In the genomic region with DNA sequence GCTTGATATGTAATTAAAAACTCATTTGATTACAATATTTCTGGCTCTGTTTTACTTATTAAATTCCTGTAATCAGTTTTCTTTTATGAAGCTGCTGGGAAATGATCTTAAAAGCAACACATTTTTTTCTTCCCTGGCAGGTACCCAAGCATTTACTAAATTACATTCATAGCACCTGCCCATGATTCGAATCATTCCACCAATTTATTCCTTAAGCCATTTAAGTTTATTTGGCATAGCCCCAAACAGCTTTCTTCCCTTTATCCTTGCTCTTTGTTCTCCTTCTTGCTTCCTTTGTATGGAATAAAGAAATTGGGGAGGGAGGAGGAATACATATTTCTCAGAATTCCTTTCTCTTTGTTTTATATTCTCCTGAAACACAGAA, we compare ENCODE assay signal across 11 cellular contexts.
DNase-seq lines count a peak whose midpoint lies in the region; ATAC-seq, FAIRE-seq and TF ChIP-seq lines count a peak whose summit lies in the region.
"Had no signal": no experiment of that assay in that cellular context is flagged by ENCODE, and none has a peak within 500 bp of the region (broad histone marks: within the 10 kb centered on the region; RNA-seq: fewer than 3 reads in every experiment).

No MANE protein-coding gene starts in this region.

- H3K27ac Mint-ChIP-seq in natural killer cell = no peak overlapping the region
- H3K27ac Mint-ChIP-seq in natural killer cell treated with Interleukin-12 subunit alpha and Interleukin-12 subunit beta and Interleukin-15 and Interleukin-18, amount 100 ng/mL, for 72 hours = no peak overlapping the region
- H3K27ac Mint-ChIP-seq in astrocyte (ENCODE audit: unreplicated experiment) = no peak overlapping the region
- peak overlapping the region; percentile 98 for H3K27ac Mint-ChIP-seq in mesothelial cell of epicardium
- H3K27ac Mint-ChIP-seq: CD8-positive, alpha-beta memory T cell had no signal

- H3K27ac ChIP-seq in astrocyte (ENCODE audit: low read depth, low read length) (no peak overlapping the region), uterus (peak overlapping the region; percentile 28 to 61)

- H2AFZ ChIP-seq in astrocyte (ENCODE audit: low read depth, low read length) = no peak overlapping the region

- ATAC-seq in natural killer cell (no peak), omental fat pad (ENCODE audit: low FRiP score) (no peak)
- no peak for ATAC-seq in natural killer cell treated with Interleukin-12 subunit alpha and Interleukin-12 subunit beta and Interleukin-15 and Interleukin-18, amount 100 ng/mL, for 72 hours

- intact Hi-C loops in natural killer cell (cut with micrococcal nuclease) = no loop called here
- intact Hi-C loops in uterus (cut with DNase I; ENCODE audit: low total_unique reads) = no loop called here

- H3K27me3 Mint-ChIP-seq in natural killer cell (ENCODE audit: low read depth in 2 of 2) (peaks cover 16 to 21% of the 10 kb centered on the region in 2 donors), astrocyte (ENCODE audit: low read depth, unreplicated experiment) (no peaks in the 10 kb centered on the region), mesothelial cell of epicardium (ENCODE audit: low read depth) (no peaks in the 10 kb centered on the region)
- H3K27me3 Mint-ChIP-seq in natural killer cell treated with Interleukin-12 subunit alpha and Interleukin-12 subunit beta and Interleukin-15 and Interleukin-18, amount 100 ng/mL, for 72 hours = peaks cover 10 to 22% of the 10 kb centered on the region in 2 donors

- no peaks in the 10 kb centered on the region for H3K36me3 ChIP-seq in astrocyte (ENCODE audit: insufficient read depth, low read length)
- H3K36me3 ChIP-seq in uterus = no peaks in the 10 kb centered on the region
- H3K36me3 ChIP-seq: pancreas had no signal

- H3K4me1 Mint-ChIP-seq in natural killer cell (no peaks in the 10 kb centered on the region), astrocyte (ENCODE audit: low read depth, unreplicated experiment) (no peaks in the 10 kb centered on the region), mesothelial cell of epicardium (peaks cover 32% of the 10 kb centered on the region)
- H3K4me1 Mint-ChIP-seq in natural killer cell treated with Interleukin-12 subunit alpha and Interleukin-12 subunit beta and Interleukin-15 and Interleukin-18, amount 100 ng/mL, for 72 hours (ENCODE audit: low read depth in 2 of 2) = no peaks in the 10 kb centered on the region
- H3K4me1 Mint-ChIP-seq: CD8-positive, alpha-beta memory T cell had no signal

- no peaks in the 10 kb centered on the region for H4K20me1 ChIP-seq in astrocyte (ENCODE audit: insufficient read depth, low read length)

- TF ChIP-seq POLR2A in uterus (IDR thresholded peaks at IDR 0.05) = no peak

- no peaks in the 10 kb centered on the region for H3K79me2 ChIP-seq in astrocyte (ENCODE audit: insufficient read depth, low read length)

- H3K36me3 Mint-ChIP-seq in natural killer cell (no peaks in the 10 kb centered on the region), astrocyte (ENCODE audit: low read depth, unreplicated experiment) (no peaks in the 10 kb centered on the region), mesothelial cell of epicardium (peaks cover 1% of the 10 kb centered on the region)
- H3K36me3 Mint-ChIP-seq in natural killer cell treated with Interleukin-12 subunit alpha and Interleukin-12 subunit beta and Interleukin-15 and Interleukin-18, amount 100 ng/mL, for 72 hours = no peaks in the 10 kb centered on the region
- H3K36me3 Mint-ChIP-seq: CD8-positive, alpha-beta memory T cell had no signal

- no peak for DNase-seq in natural killer cell
- DNase-seq in natural killer cell treated with Interleukin-12 subunit alpha and Interleukin-12 subunit beta and Interleukin-15 and Interleukin-18, amount 100 ng/mL, for 72 hours (ENCODE audit: low spot score) = no peak
- DNase-seq in astrocyte (ENCODE audit: low read depth) = no peak
- DNase-seq in mesothelial cell of epicardium (ENCODE audit: low spot score in 2 of 2, unreplicated experiment in 2 of 2) = no peak
- no peak for DNase-seq in uterus
- DNase-seq in stimulated activated CD4-positive, alpha-beta T cell treated with anti-CD3 and anti-CD28 coated beads, Interleukin-4, amount 100 ng/mL, for 4 hours = no peak
- no peak for DNase-seq in omental fat pad (ENCODE audit: low spot score)
- no peak for DNase-seq in inferior parietal cortex (ENCODE audit: extremely low spot score)
- DNase-seq: CD8-positive, alpha-beta memory T cell had no signal

- TF ChIP-seq CTCF in natural killer cell (IDR thresholded peaks at IDR 0.05) (no peak), astrocyte (IDR thresholded peaks at IDR 0.05; ENCODE audit: insufficient read depth, low read depth, low read length) (no peak), mesothelial cell of epicardium (IDR thresholded peaks at IDR 0.05; ENCODE audit: unreplicated experiment) (no peak), uterus (IDR thresholded peaks at IDR 0.05) (no peak), omental fat pad (IDR thresholded peaks at IDR 0.05) (no peak)

- H3K4me3 ChIP-seq in astrocyte (ENCODE audit: insufficient read depth, low read depth, low read length) (peak overlapping the region; percentile 45), uterus (peak overlapping the region in 1 of 2 donors; percentile 27)

- H3K27me3 ChIP-seq in astrocyte (ENCODE audit: insufficient read depth, low read length) (peaks cover 5% of the 10 kb centered on the region), uterus (no peaks in the 10 kb centered on the region)
- H3K27me3 ChIP-seq: pancreas had no signal

- peak overlapping the region; percentile 58 for H3K9ac ChIP-seq in astrocyte (ENCODE audit: low read length)

- H3K9me3 Mint-ChIP-seq in natural killer cell (no peaks in the 10 kb centered on the region), astrocyte (ENCODE audit: unreplicated experiment) (no peaks in the 10 kb centered on the region), mesothelial cell of epicardium (no peaks in the 10 kb centered on the region)
- H3K9me3 Mint-ChIP-seq in natural killer cell treated with Interleukin-12 subunit alpha and Interleukin-12 subunit beta and Interleukin-15 and Interleukin-18, amount 100 ng/mL, for 72 hours = no peaks in the 10 kb centered on the region
- H3K9me3 Mint-ChIP-seq: CD8-positive, alpha-beta memory T cell had no signal

- no peak for FAIRE-seq in astrocyte (lab: Jason Lieb, UNC)
- FAIRE-seq: pancreas, RCC 7860 had no signal

- peak overlapping the region; percentile 61 for H3K4me3 Mint-ChIP-seq in natural killer cell
- no peak overlapping the region for H3K4me3 Mint-ChIP-seq in natural killer cell treated with Interleukin-12 subunit alpha and Interleukin-12 subunit beta and Interleukin-15 and Interleukin-18, amount 100 ng/mL, for 72 hours
- no peak overlapping the region for H3K4me3 Mint-ChIP-seq in astrocyte (ENCODE audit: unreplicated experiment)
- peak overlapping the region; percentile 65 for H3K4me3 Mint-ChIP-seq in mesothelial cell of epicardium

- H3K4me1 ChIP-seq in astrocyte (ENCODE audit: insufficient read depth, low read length) (no peaks in the 10 kb centered on the region), uterus (no peaks in the 10 kb centered on the region)

- H3K4me2 ChIP-seq in astrocyte (ENCODE audit: low read length) = peak overlapping the region; percentile 65

- H3K9me3 ChIP-seq in astrocyte (ENCODE audit: insufficient read depth, low read depth, low read length) (no peaks in the 10 kb centered on the region), uterus (no peaks in the 10 kb centered on the region)
- H3K9me3 ChIP-seq: pancreas had no signal

Comparison
In these comparisons a context has a peak if more than half of its experiments do, and no peak if none do; other contexts are left out.
1. H3K4me3 Mint-ChIP-seq: peak in natural killer cell (single experiment) and mesothelial cell of epicardium (single experiment); none in natural killer cell treated with Interleukin-12 subunit alpha and Interleukin-12 subunit beta and Interleukin-15 and Interleukin-18, amount 100 ng/mL, for 72 hours (single experiment) and astrocyte (single experiment).